In genomic region chrX:52261463-52262194, GRCh38 we compare ENCODE assay signal across 8 cellular contexts.
DNase-seq lines count a peak whose midpoint lies in the region; ATAC-seq and TF ChIP-seq lines count a peak whose summit lies in the region.

No MANE protein-coding gene starts in this region.

- H2AFZ ChIP-seq in SK-N-SH (ENCODE audit: low read depth) (peak overlapping the region; percentile 91), osteoblast (ENCODE audit: low read length) (peak overlapping the region; percentile 100)

- DNase-seq in GM12864 (ENCODE audit: low read depth), result peak; percentile 53
- DNase-seq in NB4 (ENCODE audit: low read depth), result peak; percentile 84
- peak; percentile 87 for DNase-seq in SK-N-SH
- peak; percentile 73 to 87 for DNase-seq in activated naive CD4-positive, alpha-beta T cell treated with anti-CD3 and anti-CD28 coated beads, Interleukin-2, amount 50 U/mL, for 72 hours (ENCODE audit: low spot score in 2 of 2)
- DNase-seq in glomerular endothelial cell (ENCODE audit: extremely low read depth, low read depth, low spot score), result peak; percentile 50
- DNase-seq in osteoblast (ENCODE audit: insufficient read length, low spot score, missing footprints), result peak; percentile 93
- peak; percentile 51 for DNase-seq in thoracic aorta (ENCODE audit: low spot score)

- CTCF ChIA-PET in SK-N-SH (lab: Yijun Ruan, JAX), result interaction anchor here (0.6 to 1.7 kb wide), 17 partner anchors 11 to 791 kb away, joined by 3 to 14 read pairs (median 4); no protein-coding TSS in a partner anchor

- peak overlapping the region; percentile 95 to 97 for H3K27ac Mint-ChIP-seq in activated naive CD4-positive, alpha-beta T cell treated with anti-CD3 and anti-CD28 coated beads, Interleukin-2, amount 50 U/mL, for 72 hours

- TF ChIP-seq CTCF in GM12864 (IDR thresholded peaks at IDR 0.05; ENCODE audit: low read depth, low read length, missing control alignments), result peak; percentile 66
- peak; percentile 58 for TF ChIP-seq CTCF in NB4 (IDR thresholded peaks at IDR 0.05; ENCODE audit: low read depth, low read length)
- peak; percentile 100 for TF ChIP-seq CTCF in SK-N-SH (IDR thresholded peaks at IDR 0.05)
- peak; percentile 95 for TF ChIP-seq CTCF in osteoblast (IDR thresholded peaks at IDR 0.05; ENCODE audit: extremely low read depth, low read depth, low read length)
- peak; percentile 87 for TF ChIP-seq CTCF in thoracic aorta (IDR thresholded peaks at IDR 0.05)

- 1% methylated on average over 27 of the region's 41 CpGs for WGBS in SK-N-SH (ENCODE audit: low lambda C conversion rate)

- TF ChIP-seq POLR2A in NB4 (IDR thresholded peaks at IDR 0.05; ENCODE audit: extremely low read depth, insufficient read length), result no peak

- no peaks in the 10 kb centered on the region for H3F3A ChIP-seq in SK-N-SH (replicated peaks; ENCODE audit: insufficient read depth)

- no peaks in the 10 kb centered on the region for H3K36me3 Mint-ChIP-seq in activated naive CD4-positive, alpha-beta T cell treated with anti-CD3 and anti-CD28 coated beads, Interleukin-2, amount 50 U/mL, for 72 hours

- peak; percentile 8 to 24; a peak in 2 of 4 replicates for TF ChIP-seq EP300 in SK-N-SH (IDR thresholded peaks at IDR 0.05; ENCODE audit: borderline replicate concordance in 1 of 2, low read depth in 1 of 2, low read length in 1 of 2)

- peaks cover 4% of the 10 kb centered on the region; the same call in 1 of the 2 replicates for H3K27me3 ChIP-seq in SK-N-SH (ENCODE audit: insufficient read depth)
- peaks cover 5% of the 10 kb centered on the region for H3K27me3 ChIP-seq in osteoblast (ENCODE audit: insufficient read depth, low read length)
- no peaks in the 10 kb centered on the region for H3K27me3 ChIP-seq in thoracic aorta (replicated peaks; ENCODE audit: insufficient read depth)

- peaks cover 0 to 8% of the 10 kb centered on the region in 2 experiments; a peak in 2 of 4 replicates for H3K4me1 ChIP-seq in SK-N-SH (ENCODE audit: control insufficient read depth in 1 of 2, insufficient read depth in 2 of 2, low read depth in 1 of 2, low read length in 1 of 2)
- H3K4me1 ChIP-seq in osteoblast (ENCODE audit: insufficient read depth, low read length), result peaks cover 8% of the 10 kb centered on the region
- no peaks in the 10 kb centered on the region for H3K4me1 ChIP-seq in thoracic aorta (ENCODE audit: control insufficient read depth in 1 of 2, low read depth in 2 of 2)

- H3K27ac ChIP-seq in SK-N-SH (ENCODE audit: low read depth in 2 of 2, low read length in 1 of 2) (peak overlapping the region; percentile 75 to 91), osteoblast (ENCODE audit: low read depth, low read length) (peak overlapping the region; percentile 76), thoracic aorta (peak overlapping the region; percentile 86 to 87)

- ATAC-seq in HG02588 (IDR thresholded peaks at IDR 0.05; ENCODE audit: unreplicated experiment) (peak; percentile 99), thoracic aorta (ENCODE audit: insufficient number of reproducible peaks, low FRiP score, low read depth) (peak; percentile 95)
- peak; percentile 99 to 100 for ATAC-seq in activated naive CD4-positive, alpha-beta T cell treated with anti-CD3 and anti-CD28 coated beads, Interleukin-2, amount 50 U/mL, for 72 hours

- peak; percentile 94 for TF ChIP-seq RAD21 in SK-N-SH (IDR thresholded peaks at IDR 0.05; ENCODE audit: low read length)

- H4K20me1 ChIP-seq in SK-N-SH (ENCODE audit: insufficient read depth), result no peaks in the 10 kb centered on the region
- no peaks in the 10 kb centered on the region for H4K20me1 ChIP-seq in osteoblast (ENCODE audit: insufficient read depth, low read length)

- H3K4me3 ChIP-seq in GM12864 (ENCODE audit: low read depth, low read length), result peak overlapping the region; percentile 68
- H3K4me3 ChIP-seq in NB4 (ENCODE audit: low read depth, low read length), result peak overlapping the region; percentile 73
- peak overlapping the region; percentile 74 to 83 for H3K4me3 ChIP-seq in SK-N-SH (ENCODE audit: low read depth in 2 of 2, low read length in 1 of 2)
- H3K4me3 ChIP-seq in osteoblast (ENCODE audit: insufficient read depth, low read length), result peak overlapping the region; percentile 86
- H3K4me3 ChIP-seq in thoracic aorta, result peak overlapping the region; percentile 79

- no peaks in the 10 kb centered on the region for H3K9me2 ChIP-seq in SK-N-SH

- H3K9me3 ChIP-seq in SK-N-SH, result no peaks in the 10 kb centered on the region
- no peaks in the 10 kb centered on the region for H3K9me3 ChIP-seq in osteoblast (ENCODE audit: low read depth, low read length)
- H3K9me3 ChIP-seq in thoracic aorta, result no peaks in the 10 kb centered on the region

- no peaks in the 10 kb centered on the region for H3K36me3 ChIP-seq in SK-N-SH (replicated peaks in 1 of 2; ENCODE audit: control insufficient read depth in 1 of 2, insufficient read depth in 2 of 2, low read length in 1 of 2)
- H3K36me3 ChIP-seq in osteoblast (ENCODE audit: insufficient read depth, low read length), result no peaks in the 10 kb centered on the region
- no peaks in the 10 kb centered on the region for H3K36me3 ChIP-seq in thoracic aorta

- H3K4me2 ChIP-seq in SK-N-SH, result peak overlapping the region; percentile 72
- peak overlapping the region; percentile 98 for H3K4me2 ChIP-seq in osteoblast (ENCODE audit: insufficient read depth, low read length)

- POLR2A ChIA-PET in SK-N-SH (lab: Yijun Ruan, JAX), result no interaction called here

- no peaks in the 10 kb centered on the region for H3K9me3 Mint-ChIP-seq in activated naive CD4-positive, alpha-beta T cell treated with anti-CD3 and anti-CD28 coated beads, Interleukin-2, amount 50 U/mL, for 72 hours

- H3K79me2 ChIP-seq in SK-N-SH (ENCODE audit: insufficient read depth) (no peaks in the 10 kb centered on the region), osteoblast (ENCODE audit: insufficient read depth, low read length) (no peaks in the 10 kb centered on the region)

- peak overlapping the region; percentile 67 for H3K9ac ChIP-seq in SK-N-SH

TF ChIP-seq in SK-N-SH, 30 proteins besides CTCF, POLR2A, EP300 and RAD21 (continues in another document):
- no peak for TF ChIP-seq FOSL2 (IDR thresholded peaks at IDR 0.05; ENCODE audit: borderline replicate concordance, low read depth)
- peak; percentile 79 for TF ChIP-seq NRF1 (IDR thresholded peaks at IDR 0.05; ENCODE audit: low read depth, low read length)
- TF ChIP-seq GABPA (IDR thresholded peaks at IDR 0.05; ENCODE audit: low read depth), result peak; percentile 91
- no peak for TF ChIP-seq FOXJ3 (CRISPR knock-in tag; IDR thresholded peaks at IDR 0.05)
- no peak for TF ChIP-seq MEF2A (IDR thresholded peaks at IDR 0.05; ENCODE audit: borderline replicate concordance, low read depth)
- 0 out of 2 replicates have a peak, but pooled peaks have one; percentile 44 for TF ChIP-seq NFIC (IDR thresholded peaks at IDR 0.05; ENCODE audit: borderline replicate concordance)
- TF ChIP-seq, protein P1, sequence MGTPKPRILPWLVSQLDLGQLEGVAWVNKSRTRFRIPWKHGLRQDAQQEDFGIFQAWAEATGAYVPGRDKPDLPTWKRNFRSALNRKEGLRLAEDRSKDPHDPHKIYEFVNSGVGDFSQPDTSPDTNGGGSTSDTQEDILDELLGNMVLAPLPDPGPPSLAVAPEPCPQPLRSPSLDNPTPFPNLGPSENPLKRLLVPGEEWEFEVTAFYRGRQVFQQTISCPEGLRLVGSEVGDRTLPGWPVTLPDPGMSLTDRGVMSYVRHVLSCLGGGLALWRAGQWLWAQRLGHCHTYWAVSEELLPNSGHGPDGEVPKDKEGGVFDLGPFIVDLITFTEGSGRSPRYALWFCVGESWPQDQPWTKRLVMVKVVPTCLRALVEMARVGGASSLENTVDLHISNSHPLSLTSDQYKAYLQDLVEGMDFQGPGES (IDR thresholded peaks at IDR 0.05; ENCODE audit: low read depth, low read length), result no peak
- TF ChIP-seq PBX3 (IDR thresholded peaks at IDR 0.05), result peak; percentile 93
- TF ChIP-seq USF2 (IDR thresholded peaks at IDR 0.05; ENCODE audit: borderline replicate concordance, low read depth, low read length), result no peak

Comparison
In these comparisons a context has a peak if more than half of its experiments do, and no peak if none do; other contexts are left out.
1. Peak in every context shown above with its lines: DNase-seq, ATAC-seq, H3K4me3 ChIP-seq and H3K27ac ChIP-seq.